9 cellular contexts compared by ENCODE assay signal in the genomic region with DNA sequence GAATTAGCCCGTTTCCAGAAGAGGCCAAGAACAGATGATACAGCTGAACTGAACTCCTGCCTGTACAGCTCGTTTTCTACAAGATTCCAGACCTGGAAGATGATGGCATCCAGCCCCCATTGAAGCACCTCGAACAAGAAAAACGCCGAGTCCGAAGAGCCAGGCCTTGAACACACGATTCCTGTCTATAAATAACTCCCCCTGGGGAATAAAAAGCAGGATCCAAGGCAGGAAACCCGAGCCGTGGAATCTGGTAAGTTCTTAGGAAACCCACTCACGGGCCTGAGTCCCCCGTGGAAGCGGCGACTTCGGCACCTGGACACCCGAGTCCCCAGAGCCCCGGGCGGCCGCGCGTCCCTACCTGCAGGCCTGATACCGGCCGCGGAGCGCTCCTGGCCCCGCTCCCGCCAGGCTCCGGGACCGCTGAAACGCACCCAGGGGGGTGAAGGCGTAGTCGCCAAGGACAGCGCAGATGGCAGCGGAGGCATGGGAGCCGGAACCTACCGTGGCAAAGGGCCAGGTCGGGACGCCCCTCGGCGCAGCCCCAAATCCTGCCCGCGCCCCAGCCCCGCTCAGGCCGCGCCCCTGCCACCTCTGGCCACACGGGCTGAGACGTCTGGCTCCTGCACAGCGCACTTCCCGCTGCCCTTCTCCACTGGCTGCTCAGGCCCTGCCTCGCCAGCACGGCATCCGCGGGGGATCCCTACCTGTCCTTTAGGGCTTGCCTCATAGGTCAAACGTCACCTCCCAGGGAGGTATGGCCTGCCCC. TPM values are rescaled to one million over a fixed set of nuclear protein-coding genes. Genes with fewer than 3 reads are reported as not detected.
DNase-seq lines count a peak whose midpoint lies in the region; FAIRE-seq and TF ChIP-seq lines count a peak whose summit lies in the region.
"Had no signal": no experiment of that assay in that cellular context is flagged by ENCODE, and none has a peak within 500 bp of the region (broad histone marks: within the 10 kb centered on the region; RNA-seq: fewer than 3 reads in every experiment).

No MANE protein-coding gene starts in this region.

- no peaks in the 10 kb centered on the region for H3K27me3 ChIP-seq in BJ (ENCODE audit: control insufficient read depth, insufficient read depth, low read length)
- H3K27me3 ChIP-seq in astrocyte (ENCODE audit: insufficient read depth, low read length), result no peaks in the 10 kb centered on the region
- H3K27me3 ChIP-seq in spleen (replicated peaks in 1 of 7), result peaks cover 0 to 20% (median 6%) of the 10 kb centered on the region in 7 donors

- peak overlapping the region; percentile 76 for H3K4me3 Mint-ChIP-seq in astrocyte (ENCODE audit: unreplicated experiment)

- peaks cover 5% of the 10 kb centered on the region for H3K4me1 Mint-ChIP-seq in astrocyte (ENCODE audit: low read depth, unreplicated experiment)

- H3K36me3 Mint-ChIP-seq in astrocyte (ENCODE audit: low read depth, unreplicated experiment), result peaks cover 1% of the 10 kb centered on the region

- 12 to 20% (median 15%) methylated on average over 23 to 53 of the region's 53 CpGs for WGBS in spleen, 5 donors

- no peaks in the 10 kb centered on the region for H3K36me3 ChIP-seq in BJ (ENCODE audit: control insufficient read depth, insufficient read depth, low read length)
- no peaks in the 10 kb centered on the region for H3K36me3 ChIP-seq in astrocyte (ENCODE audit: insufficient read depth, low read length)
- H3K36me3 ChIP-seq in spleen, result no peaks in the 10 kb centered on the region

- no peak for FAIRE-seq in astrocyte (lab: Jason Lieb, UNC)

- H3K27ac Mint-ChIP-seq in astrocyte (ENCODE audit: unreplicated experiment), result no peak overlapping the region

- peak overlapping the region; percentile 60 for H2AFZ ChIP-seq in astrocyte (ENCODE audit: low read depth, low read length)

- H3K9me3 Mint-ChIP-seq in astrocyte (ENCODE audit: unreplicated experiment), result no peaks in the 10 kb centered on the region

- H3K4me3 ChIP-seq in BJ (ENCODE audit: low read depth, low read length), result peak overlapping the region; percentile 40
- peak overlapping the region; percentile 48 for H3K4me3 ChIP-seq in astrocyte (ENCODE audit: insufficient read depth, low read depth, low read length)
- H3K4me3 ChIP-seq in iPS-18c (ENCODE audit: insufficient read depth, low read depth, low read length), result peak overlapping the region; percentile 56
- H3K4me3 ChIP-seq in spleen, result peak overlapping the region; percentile 23 to 68 (median 33)

- H3K4me1 ChIP-seq in astrocyte (ENCODE audit: insufficient read depth, low read length), result peaks cover 15% of the 10 kb centered on the region
- H3K4me1 ChIP-seq in spleen, result peaks cover 3 to 29% (median 24%) of the 10 kb centered on the region in 6 donors

- H3K79me2 ChIP-seq in astrocyte (ENCODE audit: insufficient read depth, low read length), result no peaks in the 10 kb centered on the region

- DNase-seq in BJ (ENCODE audit: low read depth) (no peak), HPDE6-E6E7 (ENCODE audit: extremely low spot score) (peak; percentile 25), astrocyte (ENCODE audit: low read depth) (no peak), spleen (peak; percentile 80), NCI-H446 (lab: John Stamatoyannopoulos, UW) (no peak), NCI-H128 (lab: John Stamatoyannopoulos, UW; ENCODE audit: unreplicated experiment) (no peak), germinal center (ENCODE audit: low spot score) (no peak)

- peaks cover 5% of the 10 kb centered on the region for H4K20me1 ChIP-seq in astrocyte (ENCODE audit: insufficient read depth, low read length)

- H3K9me3 ChIP-seq in astrocyte (ENCODE audit: insufficient read depth, low read depth, low read length) (no peaks in the 10 kb centered on the region), iPS-18c (ENCODE audit: control insufficient read depth, insufficient read depth, low read length) (no peaks in the 10 kb centered on the region), spleen (no peaks in the 10 kb centered on the region)

- no peak for TF ChIP-seq POLR2A in spleen (IDR thresholded peaks at IDR 0.05)

- TF ChIP-seq CTCF in BJ (IDR thresholded peaks at IDR 0.05; ENCODE audit: insufficient read depth, low read depth, low read length), result no peak
- no peak for TF ChIP-seq CTCF in astrocyte (IDR thresholded peaks at IDR 0.05; ENCODE audit: insufficient read depth, low read depth, low read length)
- TF ChIP-seq CTCF in spleen (IDR thresholded peaks at IDR 0.05 in 8 of 11, conservative IDR thresholded peaks at IDR 0.05 in 3 of 11), result peak in 2 of 11 experiments; percentile 7 to 10

- CTCF ChIA-PET in BJ (lab: Yijun Ruan, JAX), result interaction anchor here (0.7 to 2.5 kb wide), 2 partner anchors 10 to 30 kb away, joined by 3 to 15 read pairs; no protein-coding TSS in a partner anchor

- H3K27ac ChIP-seq in astrocyte (ENCODE audit: low read depth, low read length) (no peak overlapping the region), spleen (no peak overlapping the region)
- H3K27ac ChIP-seq: epithelial cell of prostate had no signal

- intact Hi-C loops in spleen (cut with DNase I; ENCODE audit: low total_unique reads), result no loop called here

- H3K27me3 Mint-ChIP-seq in astrocyte (ENCODE audit: low read depth, unreplicated experiment), result peaks cover 3% of the 10 kb centered on the region

- H3K9ac ChIP-seq in astrocyte (ENCODE audit: low read length), result peak overlapping the region; percentile 55

- POLR2A ChIA-PET in BJ (lab: Charles Lee), result interaction anchor here (0.6 to 0.8 kb wide), 3 partner anchors 92 to 472 kb away, joined by 4 to 10 read pairs (median 5); no protein-coding TSS in a partner anchor

- peak overlapping the region; percentile 85 for H3K4me2 ChIP-seq in astrocyte (ENCODE audit: low read length)

RNA-seq across cellular contexts. Expression of a gene that starts 14.0 kb away (rescaled TPM):
- 16.9 and 23.3 TPM in 2 replicates for polyA plus RNA-seq in BJ (2011; rRNA removed)
- 16.0 and 17.3 TPM in 2 replicates for polyA minus RNA-seq in BJ (2011; rRNA and poly(A)+ RNA removed)
- 20.9 and 24.3 TPM in 2 replicates for total RNA-seq in astrocyte
- total RNA-seq in spleen, result 10 to 100 TPM; 10.1 to 22.8 (median 18.1) TPM
- polyA plus RNA-seq in spleen, result 1 to 10 TPM; 1.7 to 2.8 (median 1.8) TPM

RNA-seq across cellular contexts. Expression of a gene that starts 26.0 kb away (rescaled TPM):
- polyA plus RNA-seq in BJ (2011; rRNA removed), result 0.22 and 0.23 TPM in 2 replicates
- polyA minus RNA-seq in BJ (2011; rRNA and poly(A)+ RNA removed), result not detected in 2 replicates
- not detected in 2 replicates for total RNA-seq in astrocyte
- total RNA-seq in spleen, result not detected
- under 1 TPM in 1 of 3 donors, not detected in 2; 0.05 TPM for polyA plus RNA-seq in spleen

Comparison
In these comparisons a context has a peak if more than half of its experiments do, and no peak if none do; other contexts are left out.
1. DNase-seq: peak in HPDE6-E6E7 (single experiment) and spleen (single experiment); none in BJ (single experiment), astrocyte (single experiment), NCI-H446 (0 of 2), NCI-H128 (single experiment) and germinal center (single experiment).
2. Peak in every context shown above with its lines, with median percentiles within 50 percentile points of each other: H3K4me3 ChIP-seq.